ENCODE assay signal across 9 cellular contexts in the genomic region with DNA sequence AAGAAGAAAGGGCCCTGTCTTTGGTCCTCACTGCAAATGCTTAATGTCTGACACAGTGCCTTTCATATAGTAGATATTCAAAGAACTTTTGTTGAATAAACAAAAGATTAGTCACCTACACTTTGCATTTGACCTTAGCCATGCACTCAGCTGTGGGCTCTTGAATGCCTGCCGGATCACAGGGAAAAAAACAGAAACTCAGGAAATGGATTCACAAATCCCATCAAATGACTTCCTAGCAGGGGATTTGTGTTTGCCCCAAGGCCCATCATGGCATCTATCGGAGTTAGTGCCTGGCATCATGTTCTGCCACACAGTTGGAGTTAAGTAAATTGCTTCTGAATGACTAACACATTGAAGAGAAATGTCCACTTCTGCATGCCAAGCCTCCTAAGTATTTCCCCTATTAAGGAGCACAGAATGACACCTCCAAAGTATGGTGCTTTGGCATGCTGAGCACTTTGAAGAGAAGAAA.
DNase-seq lines count a peak whose midpoint lies in the region; ATAC-seq and TF ChIP-seq lines count a peak whose summit lies in the region.
"Had no signal": no experiment of that assay in that cellular context is flagged by ENCODE, and none has a peak within 500 bp of the region (broad histone marks: within the 10 kb centered on the region; RNA-seq: fewer than 3 reads in every experiment).

No MANE protein-coding gene starts in this region.

- H3K9me3 ChIP-seq in muscle layer of duodenum (ENCODE audit: control insufficient read depth in 1 of 2, low read length in 2 of 2) = no peaks in the 10 kb centered on the region

- in situ Hi-C loops in Caki2 (cut with HindIII; ENCODE audit: low pct_unique_long_range_greater_than_20kb, low sequenced_read_pairs) = no loop called here

- H3K4me1 ChIP-seq in muscle layer of duodenum (ENCODE audit: control insufficient read depth in 1 of 2, insufficient read depth in 2 of 2, low read length in 2 of 2) = peaks cover 5 to 16% of the 10 kb centered on the region in 2 donors

- no peaks in the 10 kb centered on the region for H3K27me3 ChIP-seq in muscle layer of duodenum (ENCODE audit: low read depth, low read length)

- no peak overlapping the region for H3K4me3 ChIP-seq in epithelial cell of esophagus (ENCODE audit: low read length)
- no peak overlapping the region for H3K4me3 ChIP-seq in muscle layer of duodenum (ENCODE audit: low read depth in 1 of 2, low read length in 2 of 2)

- ATAC-seq in GM21515 (IDR thresholded peaks at IDR 0.05; ENCODE audit: unreplicated experiment) (no peak), HG02763 (IDR thresholded peaks at IDR 0.05; ENCODE audit: unreplicated experiment) (no peak), HG02588 (IDR thresholded peaks at IDR 0.05; ENCODE audit: unreplicated experiment) (no peak)
- ATAC-seq: stimulated activated naive CD8-positive, alpha-beta T cell treated with anti-CD3 and anti-CD28 coated beads, Interleukin-15, Interleukin-2, amounts not matched to agents 100 U/mL and 50 U/mL, for 24 hours had no signal

- TF ChIP-seq CTCF in epithelial cell of esophagus (IDR thresholded peaks at IDR 0.05; ENCODE audit: insufficient read depth, low read depth, low read length, missing control alignments) = no peak

- peak overlapping the region; percentile 61 for H3K27ac ChIP-seq in muscle layer of duodenum (ENCODE audit: low read length)

- H3K36me3 ChIP-seq in muscle layer of duodenum (ENCODE audit: control insufficient read depth in 1 of 2, insufficient read depth in 2 of 2, low read length in 2 of 2) = no peaks in the 10 kb centered on the region

- DNase-seq in Caki2 (ENCODE audit: low read depth) = peak; percentile 85
- peak; percentile 36 for DNase-seq in NCI-H510A treated with DMSO at 0.1 percent for 48 hours (lab: John Stamatoyannopoulos, UW)
- peak; percentile 76 for DNase-seq in epithelial cell of esophagus (ENCODE audit: low read depth)
- no peak for DNase-seq in activated gamma-delta T cell (lab: John Stamatoyannopoulos, UW)
- DNase-seq: stimulated activated naive CD8-positive, alpha-beta T cell treated with anti-CD3 and anti-CD28 coated beads, Interleukin-15, Interleukin-2, amounts not matched to agents 100 U/mL and 50 U/mL, for 24 hours had no signal
